1 cellular context compared by ENCODE assay signal in genomic region chr2:160309585-160309984, GRCh38.
TF ChIP-seq lines count a peak whose summit lies in the region.

No MANE protein-coding gene starts in this region.

TF ChIP-seq in IMR-90, 13 proteins besides CTCF, POLR2A, EP300 and RAD21:
- no peak for TF ChIP-seq RFX5 (IDR thresholded peaks at IDR 0.05; ENCODE audit: low read depth, low read length)
- TF ChIP-seq FOS (IDR thresholded peaks at IDR 0.05; ENCODE audit: low read depth, low read length): no peak
- no peak for TF ChIP-seq MXI1 (IDR thresholded peaks at IDR 0.05; ENCODE audit: borderline replicate concordance, low read depth, low read length)
- TF ChIP-seq MAZ (IDR thresholded peaks at IDR 0.05; ENCODE audit: borderline replicate concordance, low read depth, low read length): no peak
- TF ChIP-seq SMC3 (IDR thresholded peaks at IDR 0.05; ENCODE audit: low read depth, low read length): no peak
